In genomic region chr14:89232366-89233070, GRCh38 we compare ENCODE assay signal across 1 cellular context.
TF ChIP-seq lines count a peak whose summit lies in the region.

No MANE protein-coding gene starts in this region.

TF ChIP-seq in HepG2, 621 proteins besides CTCF, POLR2A, EP300 and RAD21 (continued from another document and continues in another):
- TF ChIP-seq KIAA2018 (CRISPR knock-in tag; IDR thresholded peaks at IDR 0.05; ENCODE audit: borderline replicate concordance) (no peak), NFYC (CRISPR knock-in tag; IDR thresholded peaks at IDR 0.05) (no peak), PHF21A (CRISPR knock-in tag; IDR thresholded peaks at IDR 0.05) (peak; percentile 77), ETV6 (CRISPR knock-in tag; conservative IDR thresholded peaks at IDR 0.05) (no peak), HHEX (CRISPR knock-in tag; IDR thresholded peaks at IDR 0.05) (no peak), ZNF816 (CRISPR knock-in tag; IDR thresholded peaks at IDR 0.05; ENCODE audit: borderline replicate concordance) (peak; percentile 70; the same call in 1 of the 2 replicates), ELK4 (CRISPR knock-in tag; IDR thresholded peaks at IDR 0.05; ENCODE audit: borderline replicate concordance) (no peak), ZNF629 (CRISPR knock-in tag; conservative IDR thresholded peaks at IDR 0.05) (no peak), ZBTB42 (CRISPR knock-in tag; IDR thresholded peaks at IDR 0.05) (no peak), ZBTB33 (CRISPR knock-in tag; IDR thresholded peaks at IDR 0.05) (peak; percentile 76), ZBTB4 (CRISPR knock-in tag; IDR thresholded peaks at IDR 0.05; ENCODE audit: borderline replicate concordance) (no peak), SMARCE1 (IDR thresholded peaks at IDR 0.05; ENCODE audit: borderline replicate concordance) (no peak), ATF2 (CRISPR knock-in tag; IDR thresholded peaks at IDR 0.05) (peak; percentile 71; the same call in 1 of the 2 replicates), PRDM4 (CRISPR knock-in tag; IDR thresholded peaks at IDR 0.05; ENCODE audit: borderline replicate concordance) (no peak), JARID2 (CRISPR knock-in tag; IDR thresholded peaks at IDR 0.05; ENCODE audit: insufficient replicate concordance) (no peak), ZNF746 (CRISPR knock-in tag; IDR thresholded peaks at IDR 0.05) (peak; percentile 36; the same call in 1 of the 2 replicates), NAIF1 (CRISPR knock-in tag; IDR thresholded peaks at IDR 0.05; ENCODE audit: borderline replicate concordance) (no peak), MXD1 (CRISPR knock-in tag; IDR thresholded peaks at IDR 0.05) (no peak), ZFP41 (CRISPR knock-in tag; IDR thresholded peaks at IDR 0.05; ENCODE audit: borderline replicate concordance) (no peak), SIX4 (CRISPR knock-in tag; IDR thresholded peaks at IDR 0.05) (peak; percentile 86; the same call in 1 of the 2 replicates), GPN1 (CRISPR knock-in tag; IDR thresholded peaks at IDR 0.05; ENCODE audit: borderline replicate concordance) (no peak), MTA1 (CRISPR knock-in tag; IDR thresholded peaks at IDR 0.05; ENCODE audit: borderline replicate concordance) (no peak), YEATS2 (CRISPR knock-in tag; IDR thresholded peaks at IDR 0.05; ENCODE audit: borderline replicate concordance) (peak; percentile 26; the same call in 1 of the 2 replicates), ZBTB43 (CRISPR knock-in tag; conservative IDR thresholded peaks at IDR 0.05) (peak; percentile 88), ZNF567 (CRISPR knock-in tag; IDR thresholded peaks at IDR 0.05; ENCODE audit: borderline replicate concordance) (no peak), ZSCAN25 (CRISPR knock-in tag; IDR thresholded peaks at IDR 0.05) (no peak), TOPORS (CRISPR knock-in tag; IDR thresholded peaks at IDR 0.05) (no peak), ZNF552 (CRISPR knock-in tag; IDR thresholded peaks at IDR 0.05; ENCODE audit: borderline replicate concordance) (no peak), PAX8 (CRISPR knock-in tag; IDR thresholded peaks at IDR 0.05; ENCODE audit: borderline replicate concordance) (no peak), ARNT2 (CRISPR knock-in tag; IDR thresholded peaks at IDR 0.05; ENCODE audit: low read depth) (no peak), ZSCAN30 (CRISPR knock-in tag; IDR thresholded peaks at IDR 0.05) (no peak), ZNF280D (CRISPR knock-in tag; IDR thresholded peaks at IDR 0.05) (peak; percentile 61; the same call in 1 of the 2 replicates), FOXA3 (CRISPR knock-in tag; IDR thresholded peaks at IDR 0.05) (peak; percentile 92)
